8 cellular contexts compared by ENCODE assay signal in genomic region chr1:77683142-77683835, GRCh38. TPM values are rescaled to one million over a fixed set of nuclear protein-coding genes. Genes with fewer than 3 reads are reported as not detected.
DNase-seq lines count a peak whose midpoint lies in the region; ATAC-seq, FAIRE-seq and TF ChIP-seq lines count a peak whose summit lies in the region.

No MANE protein-coding gene starts in this region.

- H3K4me2 ChIP-seq in SK-N-SH, result peak overlapping the region; percentile 82

- no peaks in the 10 kb centered on the region for H3K27me3 ChIP-seq in SK-N-SH (ENCODE audit: insufficient read depth)
- H3K27me3 ChIP-seq in pancreas, result no peaks in the 10 kb centered on the region
- no peaks in the 10 kb centered on the region for H3K27me3 ChIP-seq in tibial artery

- no peak for FAIRE-seq in pancreas (lab: Jason Lieb, UNC)

- peak overlapping the region; percentile 89 for H3K4me3 Mint-ChIP-seq in activated naive CD8-positive, alpha-beta T cell

- peaks cover 12% of the 10 kb centered on the region; the same call in 1 of the 2 replicates for H4K20me1 ChIP-seq in SK-N-SH (ENCODE audit: insufficient read depth)

- H3K36me3 Mint-ChIP-seq in activated naive CD8-positive, alpha-beta T cell, result no peaks in the 10 kb centered on the region

- H3K4me3 ChIP-seq in GM12865 (ENCODE audit: low read depth, low read length), result peak overlapping the region; percentile 87
- H3K4me3 ChIP-seq in SK-N-SH (ENCODE audit: low read depth in 2 of 2, low read length in 1 of 2), result peak overlapping the region; percentile 72 to 94
- H3K4me3 ChIP-seq in pancreas, result peak overlapping the region; percentile 54 to 78 (median 74)
- H3K4me3 ChIP-seq in tibial artery, result peak overlapping the region; percentile 65 to 77

- no peak; a peak in 1 of 4 replicates for TF ChIP-seq EP300 in SK-N-SH (IDR thresholded peaks at IDR 0.05; ENCODE audit: borderline replicate concordance in 1 of 2, low read depth in 1 of 2, low read length in 1 of 2)

- ATAC-seq in HG02623 (IDR thresholded peaks at IDR 0.05; ENCODE audit: unreplicated experiment), result peak; percentile 70
- peak; percentile 91 for ATAC-seq in Right ventricle myocardium inferior
- ATAC-seq in pancreas, result peak; percentile 90 to 92 (median 90)

- POLR2A ChIA-PET in SK-N-SH (lab: Yijun Ruan, JAX), result interaction anchor here (0.6 to 1.7 kb wide), 4 partner anchors 60 to 295 kb away, joined by 3 to 8 read pairs (median 4); partner anchors contain the start of gene MIGA1

- peaks cover 40% of the 10 kb centered on the region for H3K4me1 Mint-ChIP-seq in activated naive CD8-positive, alpha-beta T cell (ENCODE audit: low read depth)

- intact Hi-C loops in Right ventricle myocardium inferior (cut with DNase I), result loop anchor here (10.0 kb wide), 3 partner anchors 98 to 468 kb away; partner anchors contain the start of gene PIGK
- intact Hi-C loops in pancreas (cut with DNase I), result no loop called here
- intact Hi-C loops in tibial artery (cut with DNase I; ENCODE audit: low total_unique reads), result no loop called here

- H3K36me3 ChIP-seq in SK-N-SH (replicated peaks in 1 of 2; ENCODE audit: control insufficient read depth in 1 of 2, insufficient read depth in 2 of 2, low read length in 1 of 2) (peaks cover 0 to 8% of the 10 kb centered on the region in 2 experiments), pancreas (no peaks in the 10 kb centered on the region), tibial artery (no peaks in the 10 kb centered on the region)

- H3K9ac ChIP-seq in SK-N-SH, result peak overlapping the region; percentile 88

- TF ChIP-seq CTCF in GM12865 (IDR thresholded peaks at IDR 0.05; ENCODE audit: insufficient read depth, low read depth, low read length, missing control alignments), result peak; percentile 88
- peak; percentile 72 for TF ChIP-seq CTCF in SK-N-SH (IDR thresholded peaks at IDR 0.05)
- peak; percentile 84 to 95 (median 88) for TF ChIP-seq CTCF in pancreas (IDR thresholded peaks at IDR 0.05)
- peak; percentile 97 for TF ChIP-seq CTCF in tibial artery (IDR thresholded peaks at IDR 0.05)

- TF ChIP-seq RAD21 in SK-N-SH (IDR thresholded peaks at IDR 0.05; ENCODE audit: low read length), result peak; percentile 62

- 0% methylated on average over 35 of the region's 64 CpGs for WGBS in SK-N-SH (ENCODE audit: low lambda C conversion rate)
- WGBS in pancreas, 2 donors, result 1 to 2% methylated on average over 37 to 64 of the region's 64 CpGs

- peak overlapping the region; percentile 94 for H2AFZ ChIP-seq in SK-N-SH (ENCODE audit: low read depth)

- H3K27ac Mint-ChIP-seq in activated naive CD8-positive, alpha-beta T cell, result peak overlapping the region; percentile 94

- DNase-seq in GM12865 (ENCODE audit: low read depth), result peak; percentile 97
- peak; percentile 86 for DNase-seq in NCI-H1092 (lab: John Stamatoyannopoulos, UW)
- peak; percentile 92 for DNase-seq in SK-N-SH
- DNase-seq in Right ventricle myocardium inferior (ENCODE audit: missing footprints), result peak; percentile 96
- peak; percentile 94 to 97 (median 94) for DNase-seq in pancreas
- peak; percentile 89 to 96 for DNase-seq in tibial artery

- peaks cover 16% of the 10 kb centered on the region in 2 experiments; a peak in 3 of 4 replicates for H3K4me1 ChIP-seq in SK-N-SH (ENCODE audit: control insufficient read depth in 1 of 2, insufficient read depth in 2 of 2, low read depth in 1 of 2, low read length in 1 of 2)
- H3K4me1 ChIP-seq in pancreas, result peaks cover 27 to 40% (median 33%) of the 10 kb centered on the region in 3 donors
- peaks cover 0 to 43% (median 26%) of the 10 kb centered on the region in 4 donors for H3K4me1 ChIP-seq in tibial artery

- H3K9me3 Mint-ChIP-seq in activated naive CD8-positive, alpha-beta T cell (ENCODE audit: low read depth), result no peaks in the 10 kb centered on the region

- peak overlapping the region; percentile 97 to 99 for H3K27ac ChIP-seq in SK-N-SH (ENCODE audit: low read depth in 2 of 2, low read length in 1 of 2)
- H3K27ac ChIP-seq in pancreas, result peak overlapping the region; percentile 91 to 97 (median 94)
- H3K27ac ChIP-seq in tibial artery, result peak overlapping the region; percentile 88 to 90

- H3K9me3 ChIP-seq in SK-N-SH, result no peaks in the 10 kb centered on the region
- H3K9me3 ChIP-seq in pancreas, result no peaks in the 10 kb centered on the region
- no peaks in the 10 kb centered on the region for H3K9me3 ChIP-seq in tibial artery

- no peaks in the 10 kb centered on the region for H3K27me3 Mint-ChIP-seq in activated naive CD8-positive, alpha-beta T cell

- CTCF ChIA-PET in SK-N-SH (lab: Yijun Ruan, JAX), result interaction anchor here (0.6 to 2.1 kb wide), 18 partner anchors 9 to 748 kb away, joined by 3 to 11 read pairs (median 4); partner anchors contain the start of gene MIGA1

- peaks cover 22% of the 10 kb centered on the region for H3F3A ChIP-seq in SK-N-SH (replicated peaks; ENCODE audit: insufficient read depth)

- peaks cover 42% of the 10 kb centered on the region for H3K79me2 ChIP-seq in SK-N-SH (ENCODE audit: insufficient read depth)

- no peaks in the 10 kb centered on the region for H3K9me2 ChIP-seq in SK-N-SH

TF ChIP-seq in SK-N-SH, 30 proteins besides CTCF, POLR2A, EP300 and RAD21 (continues in another document):
- 0 out of 2 replicates have a peak, but pooled peaks have one; percentile 15 for TF ChIP-seq ZBTB33 (IDR thresholded peaks at IDR 0.05; ENCODE audit: borderline replicate concordance, low read depth)
- TF ChIP-seq ELF1 (IDR thresholded peaks at IDR 0.05), result peak; percentile 55; the same call in 1 of the 2 replicates
- TF ChIP-seq GABPA (IDR thresholded peaks at IDR 0.05; ENCODE audit: low read depth), result peak; percentile 83
- TF ChIP-seq SMC3 (IDR thresholded peaks at IDR 0.05; ENCODE audit: low read depth, low read length), result peak; percentile 60
- no peak for TF ChIP-seq REST (IDR thresholded peaks at IDR 0.05; ENCODE audit: low read depth, low read length)
- TF ChIP-seq MAX (IDR thresholded peaks at IDR 0.05; ENCODE audit: low read depth), result peak; percentile 77
- no peak for TF ChIP-seq FOXJ3 (CRISPR knock-in tag; IDR thresholded peaks at IDR 0.05)
- TF ChIP-seq TCF12 (IDR thresholded peaks at IDR 0.05), result peak; percentile 21; the same call in 1 of the 2 replicates
- 0 out of 2 replicates have a peak, but pooled peaks have one; percentile 43 for TF ChIP-seq YY1 (IDR thresholded peaks at IDR 0.05; ENCODE audit: low read depth)
- 0 out of 2 replicates have a peak, but pooled peaks have one; percentile 12 for TF ChIP-seq TAF1 (IDR thresholded peaks at IDR 0.05; ENCODE audit: borderline replicate concordance, low read depth, low read length)
- peak; percentile 43 for TF ChIP-seq CHD2 (IDR thresholded peaks at IDR 0.05; ENCODE audit: low read length, partially characterized antibody)
- no peak for TF ChIP-seq EZH2phosphoT487 (IDR thresholded peaks at IDR 0.05; ENCODE audit: borderline replicate concordance, low read depth)
- TF ChIP-seq NFIC (IDR thresholded peaks at IDR 0.05; ENCODE audit: borderline replicate concordance), result 0 out of 2 replicates have a peak, but pooled peaks have one; percentile 5

RNA-seq across cellular contexts. Expression of gene ZZZ3, which starts 0.8 kb away (rescaled TPM):
- 14.2 and 17.2 TPM in 2 replicates for polyA plus RNA-seq in SK-N-SH (2012; rRNA removed)
- polyA plus RNA-seq in SK-N-SH (2012; cell fraction: cytosol; rRNA removed), result 20.0 and 22.2 TPM in 2 replicates
- 13.2 and 31.6 TPM in 2 replicates for polyA plus RNA-seq in SK-N-SH (2012; cell fraction: nucleus; rRNA removed)
- total RNA-seq in Right ventricle myocardium inferior, result 30.2 TPM
- 10 to 100 TPM; 18.9 to 33.0 (median 22.4) TPM for total RNA-seq in pancreas
- polyA plus RNA-seq in pancreas, result 10 to 100 TPM in 1 of 2 donors, 1 to 10 TPM in 1; 8.2 to 12.7 TPM

Comparison
In these comparisons a context has a peak if more than half of its experiments do, and no peak if none do; other contexts are left out.
1. Peak in every context shown above with its lines: DNase-seq, ATAC-seq, H3K4me3 ChIP-seq and H3K27ac ChIP-seq.